11 cellular contexts compared by ENCODE assay signal in genomic region chr11:2300290-2300935, GRCh38. TPM values are rescaled to one million over a fixed set of nuclear protein-coding genes. Genes with fewer than 3 reads are reported as not detected.
DNase-seq lines count a peak whose midpoint lies in the region; ATAC-seq and TF ChIP-seq lines count a peak whose summit lies in the region.
"Had no signal": no experiment of that assay in that cellular context is flagged by ENCODE, and none has a peak within 500 bp of the region (broad histone marks: within the 10 kb centered on the region; RNA-seq: fewer than 3 reads in every experiment).

No MANE protein-coding gene starts in this region.

- H3K4me1 ChIP-seq in lung (ENCODE audit: control insufficient read depth in 2 of 2, insufficient read depth in 2 of 2, low read length in 2 of 2), result peaks cover under 1 to 16% of the 10 kb centered on the region in 2 donors
- H3K4me1 ChIP-seq in upper lobe of right lung, result peaks cover 21% of the 10 kb centered on the region

- intact Hi-C loops in Right ventricle myocardium superior (cut with DNase I), result loop anchor here (10.0 kb wide), 1 partner anchor 224 kb away; no protein-coding TSS in a partner anchor
- intact Hi-C loops in Right ventricle myocardium inferior (cut with DNase I), result loop anchor here (10.0 kb wide), 1 partner anchor 594 kb away; no protein-coding TSS in a partner anchor
- intact Hi-C loops in upper lobe of right lung (cut with DNase I), result loop anchor here (5.0 kb wide), 2 partner anchors 103 to 122 kb away; no protein-coding TSS in a partner anchor

- H3K4me3 Mint-ChIP-seq in activated T-cell treated with anti-CD3 and anti-CD28 coated beads, Interleukin-2, amount 50 U/mL, for 72 hours, result peak overlapping the region; percentile 97 to 98

- peaks cover 21% of the 10 kb centered on the region for H3K4me1 Mint-ChIP-seq in activated T-cell treated with anti-CD3 and anti-CD28 coated beads, Interleukin-2, amount 50 U/mL, for 72 hours (ENCODE audit: low read depth)

- DNase-seq in Right ventricle myocardium superior, result peak; percentile 49
- no peak for DNase-seq in Right ventricle myocardium inferior (ENCODE audit: missing footprints)
- DNase-seq in activated T-cell treated with anti-CD3 and anti-CD28 coated beads, Interleukin-2, amount 50 U/mL, for 72 hours, result no peak
- peak; percentile 28 for DNase-seq in lung (ENCODE audit: low spot score)
- DNase-seq in upper lobe of right lung, result peak; percentile 69
- no peak for DNase-seq in T-helper 9 cell
- no peak for DNase-seq in NCI-H2171 treated with DMSO at 0.1 percent for 48 hours (lab: John Stamatoyannopoulos, UW)
- DNase-seq: NCI-H1930 had no signal

- H3K27me3 Mint-ChIP-seq in activated T-cell treated with anti-CD3 and anti-CD28 coated beads, Interleukin-2, amount 50 U/mL, for 72 hours (ENCODE audit: low read depth), result no peaks in the 10 kb centered on the region

- no peak for ATAC-seq in Right ventricle myocardium superior (ENCODE audit: poor library complexity)
- no peak for ATAC-seq in Right ventricle myocardium inferior
- ATAC-seq in activated T-cell treated with anti-CD3 and anti-CD28 coated beads, Interleukin-2, amount 50 U/mL, for 72 hours (replicated peaks in 1 of 2), result no peak
- no peak for ATAC-seq in lung (ENCODE audit: insufficient read depth, low FRiP score)
- no peak for ATAC-seq in upper lobe of right lung
- no peak for ATAC-seq in HG03097 (IDR thresholded peaks at IDR 0.05; ENCODE audit: low FRiP score, unreplicated experiment)

- no peaks in the 10 kb centered on the region for H3K36me3 ChIP-seq in lung (ENCODE audit: control insufficient read depth in 2 of 2, insufficient read depth in 2 of 2, low read length in 2 of 2)
- H3K36me3 ChIP-seq in upper lobe of right lung, result no peaks in the 10 kb centered on the region

- no peaks in the 10 kb centered on the region for H3K27me3 ChIP-seq in lung (ENCODE audit: control insufficient read depth, insufficient read depth)
- no peaks in the 10 kb centered on the region for H3K27me3 ChIP-seq in upper lobe of right lung

- no peak overlapping the region for H3K27ac ChIP-seq in lung (ENCODE audit: low read depth in 1 of 2, low read length in 1 of 2)
- H3K27ac ChIP-seq in upper lobe of right lung, result peak overlapping the region; percentile 66

- H3K9me3 Mint-ChIP-seq in activated T-cell treated with anti-CD3 and anti-CD28 coated beads, Interleukin-2, amount 50 U/mL, for 72 hours, result no peaks in the 10 kb centered on the region

- H3K36me3 Mint-ChIP-seq in activated T-cell treated with anti-CD3 and anti-CD28 coated beads, Interleukin-2, amount 50 U/mL, for 72 hours (ENCODE audit: insufficient read depth in 2 of 2), result peaks cover 0 to 2% of the 10 kb centered on the region in 2 donors

- no peak overlapping the region for H3K4me3 ChIP-seq in lung
- H3K4me3 ChIP-seq in upper lobe of right lung, result peak overlapping the region; percentile 31

- H3K9me3 ChIP-seq in lung (ENCODE audit: control insufficient read depth in 2 of 2, insufficient read depth in 1 of 2, low read length in 1 of 2) (no peaks in the 10 kb centered on the region), upper lobe of right lung (no peaks in the 10 kb centered on the region)

- peak overlapping the region; percentile 55 for H3K27ac Mint-ChIP-seq in activated T-cell treated with anti-CD3 and anti-CD28 coated beads, Interleukin-2, amount 50 U/mL, for 72 hours

- 17 to 55% methylated on average over 12 to 19 of the region's 19 CpGs for WGBS in lung, 2 donors

- no peak for TF ChIP-seq CTCF in lung (IDR thresholded peaks at IDR 0.05; ENCODE audit: control extremely low read depth, extremely low read depth)
- TF ChIP-seq CTCF in upper lobe of right lung (IDR thresholded peaks at IDR 0.05), result no peak

RNA-seq across cellular contexts. Expression of gene C11orf21, which starts 1.3 kb away (rescaled TPM):
- total RNA-seq in Right ventricle myocardium superior (43.6 TPM), Right ventricle myocardium inferior (47.1 TPM), lung (1 to 10 TPM; 3.4 to 5.2 TPM), upper lobe of right lung (6.5 TPM)
- 10 to 100 TPM; 13.6 to 16.6 TPM for total RNA-seq in activated T-cell treated with anti-CD3 and anti-CD28 coated beads, Interleukin-2, amount 50 U/mL, for 72 hours
- polyA plus RNA-seq in lung, result 1 to 10 TPM; 4.3 to 6.0 TPM
- total RNA-seq: epithelial cell of proximal tubule had no signal
- polyA plus RNA-seq: BJ had no signal

RNA-seq across cellular contexts. Expression of gene TSPAN32, which starts 1.4 kb away (rescaled TPM):
- total RNA-seq in Right ventricle myocardium superior (13.9 TPM), Right ventricle myocardium inferior (15.0 TPM), lung (1 to 10 TPM; 7.4 to 7.6 TPM), upper lobe of right lung (12.2 TPM)
- total RNA-seq in activated T-cell treated with anti-CD3 and anti-CD28 coated beads, Interleukin-2, amount 50 U/mL, for 72 hours, result 10 to 100 TPM in 1 of 2 donors, 1 to 10 TPM in 1; 8.6 to 10.2 TPM
- polyA plus RNA-seq in lung, result 1 to 10 TPM; 6.1 to 6.8 TPM
- total RNA-seq: epithelial cell of proximal tubule had no signal

RNA-seq across cellular contexts. Expression of gene ASCL2, which starts 30.0 kb away (rescaled TPM):
- 0.11 TPM for total RNA-seq in Right ventricle myocardium superior
- 0.24 TPM for total RNA-seq in Right ventricle myocardium inferior
- total RNA-seq in activated T-cell treated with anti-CD3 and anti-CD28 coated beads, Interleukin-2, amount 50 U/mL, for 72 hours, result 1 to 10 TPM in 1 of 2 donors, under 1 TPM in 1; 0.38 to 1.7 TPM
- 1 to 10 TPM in 1 of 2 donors, not detected in 1; 2.4 TPM for total RNA-seq in lung
- 1 to 10 TPM in 1 of 2 donors, under 1 TPM in 1; 0.94 to 2.2 TPM for polyA plus RNA-seq in lung
- total RNA-seq in upper lobe of right lung, result 2.2 TPM
- polyA plus RNA-seq: BJ had no signal

Comparison
In these comparisons a context has a peak if more than half of its experiments do, and no peak if none do; other contexts are left out.
1. DNase-seq: peak in Right ventricle myocardium superior (single experiment), lung (single experiment) and upper lobe of right lung (single experiment); none in Right ventricle myocardium inferior (single experiment), activated T-cell treated with anti-CD3 and anti-CD28 coated beads, Interleukin-2, amount 50 U/mL, for 72 hours (0 of 2), T-helper 9 cell (single experiment) and NCI-H2171 treated with DMSO at 0.1 percent for 48 hours (single experiment).